In genomic region chr6:140486468-140487361, GRCh38 we compare ENCODE assay signal across 14 cellular contexts.
DNase-seq lines count a peak whose midpoint lies in the region; ATAC-seq and FAIRE-seq lines count a peak whose summit lies in the region.
"Had no signal": no experiment of that assay in that cellular context is flagged by ENCODE, and none has a peak within 500 bp of the region (broad histone marks: within the 10 kb centered on the region; RNA-seq: fewer than 3 reads in every experiment).

No MANE protein-coding gene starts in this region.

- H3K9me3 Mint-ChIP-seq in stimulated activated naive CD8-positive, alpha-beta T cell treated with anti-CD3 and anti-CD28 coated beads, Interleukin-15, Interleukin-2, amounts not matched to agents 100 ng/mL and 50 ng/mL, for 24 hours, result no peaks in the 10 kb centered on the region
- no peaks in the 10 kb centered on the region for H3K9me3 Mint-ChIP-seq in stimulated activated naive CD8-positive, alpha-beta T cell treated with anti-CD3 and anti-CD28 coated beads, Interleukin-15, amount 100 ng/mL, for 72 hours
- H3K9me3 Mint-ChIP-seq in activated T-helper 17 cell treated with anti-CD3 and anti-CD28 coated beads, Interleukin-2, amount 50 U/mL, for 72 hours, result no peaks in the 10 kb centered on the region
- H3K9me3 Mint-ChIP-seq: activated B cell treated with CpG ODN at 0.5 μM for 24 hours had no signal

- peak overlapping the region; percentile 6 for H3K27ac Mint-ChIP-seq in stimulated activated naive CD8-positive, alpha-beta T cell treated with anti-CD3 and anti-CD28 coated beads, Interleukin-15, Interleukin-2, amounts not matched to agents 100 ng/mL and 50 ng/mL, for 24 hours
- H3K27ac Mint-ChIP-seq in stimulated activated naive CD8-positive, alpha-beta T cell treated with anti-CD3 and anti-CD28 coated beads, Interleukin-15, amount 100 ng/mL, for 72 hours, result no peak overlapping the region
- peak overlapping the region; percentile 32 for H3K27ac Mint-ChIP-seq in activated T-helper 17 cell treated with anti-CD3 and anti-CD28 coated beads, Interleukin-2, amount 50 U/mL, for 72 hours
- H3K27ac Mint-ChIP-seq: activated B cell treated with CpG ODN at 0.5 μM for 24 hours, neural progenitor cell had no signal

- H3K4me1 Mint-ChIP-seq in stimulated activated naive CD8-positive, alpha-beta T cell treated with anti-CD3 and anti-CD28 coated beads, Interleukin-15, Interleukin-2, amounts not matched to agents 100 ng/mL and 50 ng/mL, for 24 hours (ENCODE audit: low read depth), result peaks cover 12% of the 10 kb centered on the region
- H3K4me1 Mint-ChIP-seq in stimulated activated naive CD8-positive, alpha-beta T cell treated with anti-CD3 and anti-CD28 coated beads, Interleukin-15, amount 100 ng/mL, for 72 hours, result no peaks in the 10 kb centered on the region
- peaks cover 6% of the 10 kb centered on the region for H3K4me1 Mint-ChIP-seq in activated T-helper 17 cell treated with anti-CD3 and anti-CD28 coated beads, Interleukin-2, amount 50 U/mL, for 72 hours
- H3K4me1 Mint-ChIP-seq: activated B cell treated with CpG ODN at 0.5 μM for 24 hours had no signal

- intact Hi-C loops in left colon (cut with DNase I, micrococcal nuclease), result no loop called here

- H3K4me3 Mint-ChIP-seq in stimulated activated naive CD8-positive, alpha-beta T cell treated with anti-CD3 and anti-CD28 coated beads, Interleukin-15, Interleukin-2, amounts not matched to agents 100 ng/mL and 50 ng/mL, for 24 hours, result no peak overlapping the region
- H3K4me3 Mint-ChIP-seq in stimulated activated naive CD8-positive, alpha-beta T cell treated with anti-CD3 and anti-CD28 coated beads, Interleukin-15, amount 100 ng/mL, for 72 hours, result no peak overlapping the region
- H3K4me3 Mint-ChIP-seq in activated T-helper 17 cell treated with anti-CD3 and anti-CD28 coated beads, Interleukin-2, amount 50 U/mL, for 72 hours, result peak overlapping the region; percentile 44
- H3K4me3 Mint-ChIP-seq: activated B cell treated with CpG ODN at 0.5 μM for 24 hours, neural progenitor cell had no signal

- H3K27me3 Mint-ChIP-seq in stimulated activated naive CD8-positive, alpha-beta T cell treated with anti-CD3 and anti-CD28 coated beads, Interleukin-15, Interleukin-2, amounts not matched to agents 100 ng/mL and 50 ng/mL, for 24 hours, result no peaks in the 10 kb centered on the region
- H3K27me3 Mint-ChIP-seq in stimulated activated naive CD8-positive, alpha-beta T cell treated with anti-CD3 and anti-CD28 coated beads, Interleukin-15, amount 100 ng/mL, for 72 hours, result no peaks in the 10 kb centered on the region
- no peaks in the 10 kb centered on the region for H3K27me3 Mint-ChIP-seq in activated T-helper 17 cell treated with anti-CD3 and anti-CD28 coated beads, Interleukin-2, amount 50 U/mL, for 72 hours
- H3K27me3 Mint-ChIP-seq: activated B cell treated with CpG ODN at 0.5 μM for 24 hours had no signal

- ATAC-seq in stimulated activated naive CD8-positive, alpha-beta T cell treated with anti-CD3 and anti-CD28 coated beads, Interleukin-15, amount 100 ng/mL, for 72 hours, result no peak
- ATAC-seq in activated T-helper 17 cell treated with anti-CD3 and anti-CD28 coated beads, Interleukin-2, amount 50 U/mL, for 72 hours (replicated peaks), result no peak
- no peak for ATAC-seq in left colon

- FAIRE-seq in urothelium cell line (lab: Jason Lieb, UNC), result no peak
- FAIRE-seq: H1 had no signal

- H3K36me3 Mint-ChIP-seq in stimulated activated naive CD8-positive, alpha-beta T cell treated with anti-CD3 and anti-CD28 coated beads, Interleukin-15, Interleukin-2, amounts not matched to agents 100 ng/mL and 50 ng/mL, for 24 hours (ENCODE audit: low read depth), result no peaks in the 10 kb centered on the region
- no peaks in the 10 kb centered on the region for H3K36me3 Mint-ChIP-seq in activated T-helper 17 cell treated with anti-CD3 and anti-CD28 coated beads, Interleukin-2, amount 50 U/mL, for 72 hours (ENCODE audit: low read depth)
- H3K36me3 Mint-ChIP-seq: neural progenitor cell had no signal

- DNase-seq in stimulated activated naive CD8-positive, alpha-beta T cell treated with anti-CD3 and anti-CD28 coated beads, Interleukin-15, amount 100 ng/mL, for 72 hours, result no peak
- DNase-seq in iris pigment epithelial cell (ENCODE audit: low read depth) (peak; percentile 50), left colon (no peak), NCI-H146 (lab: John Stamatoyannopoulos, UW) (no peak), DMS 273 (lab: John Stamatoyannopoulos, UW; ENCODE audit: unreplicated experiment) (no peak), urothelium cell line (ENCODE audit: low spot score) (no peak)
- DNase-seq: activated B cell treated with CpG ODN at 0.5 μM for 24 hours; esophagus squamous epithelium; SJCRH30; stimulated activated CD4-positive, alpha-beta T cell treated with anti-CD3 and anti-CD28 coated beads, Interleukin-1b, Interleukin-23, amount 100 ng/mL, for 48 hours had no signal

Comparison
In these comparisons a context has a peak if more than half of its experiments do, and no peak if none do; other contexts are left out.
1. H3K27ac Mint-ChIP-seq: peak in stimulated activated naive CD8-positive, alpha-beta T cell treated with anti-CD3 and anti-CD28 coated beads, Interleukin-15, Interleukin-2, amounts not matched to agents 100 ng/mL and 50 ng/mL, for 24 hours (single experiment) and activated T-helper 17 cell treated with anti-CD3 and anti-CD28 coated beads, Interleukin-2, amount 50 U/mL, for 72 hours (single experiment); none in stimulated activated naive CD8-positive, alpha-beta T cell treated with anti-CD3 and anti-CD28 coated beads, Interleukin-15, amount 100 ng/mL, for 72 hours (0 of 2).